10 cellular contexts compared by ENCODE assay signal in genomic region chr2:72915907-72916742, GRCh38. TPM values are rescaled to one million over a fixed set of nuclear protein-coding genes. Genes with fewer than 3 reads are reported as not detected.
DNase-seq lines count a peak whose midpoint lies in the region; ATAC-seq and TF ChIP-seq lines count a peak whose summit lies in the region.
"Had no signal": no experiment of that assay in that cellular context is flagged by ENCODE, and none has a peak within 500 bp of the region (broad histone marks: within the 10 kb centered on the region; RNA-seq: fewer than 3 reads in every experiment).

No MANE protein-coding gene starts in this region.

- in situ Hi-C loops in Caki2 (cut with HindIII; ENCODE audit: low pct_unique_long_range_greater_than_20kb, low sequenced_read_pairs), result no loop called here

- DNase-seq in Caki2 (ENCODE audit: low read depth) (peak; percentile 63), RPMI8226 (peak; percentile 80), coronary artery (ENCODE audit: low spot score) (peak; percentile 63), memory B cell (ENCODE audit: low spot score in 2 of 2) (peak; percentile 36 to 51), thoracic aorta (ENCODE audit: low spot score) (no peak), HFFc6 (no peak)

- H3K4me3 Mint-ChIP-seq in memory B cell (peak overlapping the region; percentile 76), HFFc6 (no peak overlapping the region)

- H3K27ac Mint-ChIP-seq in memory B cell, result no peak overlapping the region
- H3K27ac Mint-ChIP-seq in HFFc6, result no peak overlapping the region

- H3K9me3 Mint-ChIP-seq in memory B cell (no peaks in the 10 kb centered on the region), HFFc6 (no peaks in the 10 kb centered on the region)

- no peaks in the 10 kb centered on the region for H3K9me3 ChIP-seq in thoracic aorta

- no peaks in the 10 kb centered on the region for H3K36me3 ChIP-seq in thoracic aorta

- H3K4me1 Mint-ChIP-seq in memory B cell (peaks cover 15% of the 10 kb centered on the region), HFFc6 (ENCODE audit: low read depth) (peaks cover 11% of the 10 kb centered on the region)

- peak; percentile 53 for ATAC-seq in GM19328 (IDR thresholded peaks at IDR 0.05; ENCODE audit: unreplicated experiment)
- peak; percentile 62 for ATAC-seq in HG03342 (IDR thresholded peaks at IDR 0.05; ENCODE audit: unreplicated experiment)
- peak; percentile 64 for ATAC-seq in memory B cell (ENCODE audit: low read depth)
- ATAC-seq in thoracic aorta (ENCODE audit: insufficient number of reproducible peaks, low FRiP score, low read depth), result no peak

- H3K27ac ChIP-seq in coronary artery (no peak overlapping the region), thoracic aorta (no peak overlapping the region)

- peak overlapping the region; percentile 60 for H3K4me3 ChIP-seq in coronary artery
- peak overlapping the region; percentile 66 for H3K4me3 ChIP-seq in thoracic aorta

- H3K4me1 ChIP-seq in thoracic aorta (ENCODE audit: control insufficient read depth in 1 of 2, low read depth in 2 of 2), result peaks cover 38 to 51% of the 10 kb centered on the region in 2 donors

- H3K27me3 Mint-ChIP-seq in memory B cell (peaks cover 30% of the 10 kb centered on the region), HFFc6 (ENCODE audit: insufficient read depth) (peaks cover 75% of the 10 kb centered on the region)

- peaks cover 44% of the 10 kb centered on the region for H3K27me3 ChIP-seq in thoracic aorta (replicated peaks; ENCODE audit: insufficient read depth)

- H3K36me3 Mint-ChIP-seq in memory B cell, result no peaks in the 10 kb centered on the region
- no peaks in the 10 kb centered on the region for H3K36me3 Mint-ChIP-seq in HFFc6 (ENCODE audit: low read depth)

- no peak for TF ChIP-seq CTCF in coronary artery (IDR thresholded peaks at IDR 0.05)
- TF ChIP-seq CTCF in thoracic aorta (IDR thresholded peaks at IDR 0.05), result no peak
- TF ChIP-seq CTCF in HFFc6 (IDR thresholded peaks at IDR 0.05), result no peak

RNA-seq across cellular contexts. Expression of gene EMX1, which starts 1.2 kb away (rescaled TPM):
- 0.55 and 0.81 TPM in 2 replicates for total RNA-seq in Caki2 (2014; rRNA removed; shearing (Covaris generic); ENCODE audit: low replicate concordance)
- total RNA-seq in thoracic aorta, result not detected
- not detected for total RNA-seq in HFFc6 (2021; fragmentation: NEBNext Ultra II Directional; extraction: Animal tissue kit (Norgen Biotek cat#: 25700))
- total RNA-seq: NCI-H460, pulmonary artery endothelial cell had no signal

RNA-seq across cellular contexts. Expression of gene SPR, which starts 28.9 kb away (rescaled TPM):
- 120 and 123 TPM in 2 replicates for total RNA-seq in Caki2 (2014; rRNA removed; shearing (Covaris generic); ENCODE audit: low replicate concordance)
- 10 to 100 TPM; 26.1 to 42.6 TPM for total RNA-seq in thoracic aorta
- total RNA-seq in HFFc6 (2021; fragmentation: NEBNext Ultra II Directional; extraction: Animal tissue kit (Norgen Biotek cat#: 25700)), result 10 to 100 TPM; 17.0 to 21.6 (median 19.0) TPM

Comparison
In these comparisons a context has a peak if more than half of its experiments do, and no peak if none do; other contexts are left out.
1. DNase-seq: peak in Caki2 (single experiment), RPMI8226 (single experiment), coronary artery (single experiment) and memory B cell (2 of 2); none in thoracic aorta (single experiment) and HFFc6 (single experiment).